In genomic region chr17:29677139-29677834, GRCh38 we compare ENCODE assay signal across 12 cellular contexts. TPM values are rescaled to one million over a fixed set of nuclear protein-coding genes. Genes with fewer than 3 reads are reported as not detected.
DNase-seq lines count a peak whose midpoint lies in the region; ATAC-seq and TF ChIP-seq lines count a peak whose summit lies in the region.
"Had no signal": no experiment of that assay in that cellular context is flagged by ENCODE, and none has a peak within 500 bp of the region (broad histone marks: within the 10 kb centered on the region; RNA-seq: fewer than 3 reads in every experiment).

No MANE protein-coding gene starts in this region.

- H3K9me3 ChIP-seq in CD4-positive, alpha-beta T cell (ENCODE audit: control insufficient read depth, low read length): no peaks in the 10 kb centered on the region
- H3K9me3 ChIP-seq in endodermal cell (ENCODE audit: control insufficient read depth, low read length) (no peaks in the 10 kb centered on the region), WERI-Rb-1 (ENCODE audit: severe bottlenecking) (no peaks in the 10 kb centered on the region)

- intact Hi-C loops in CD4-positive, alpha-beta T cell (cut with DNase I, micrococcal nuclease): no loop called here
- intact Hi-C loops in Right ventricle myocardium superior (cut with DNase I): no loop called here

- H3K4me3 Mint-ChIP-seq in CD4-positive, alpha-beta T cell: no peak overlapping the region
- no peak overlapping the region for H3K4me3 Mint-ChIP-seq in endodermal cell

- CTCF ChIA-PET in CD4-positive, alpha-beta T cell (lab: Charles Lee): interaction anchor here (0.6 kb wide), 2 partner anchors 173 to 1162 kb away, joined by 3 read pairs; no protein-coding TSS in a partner anchor

- POLR2A ChIA-PET in CD4-positive, alpha-beta T cell (lab: Charles Lee): interaction anchor here (0.6 to 2.0 kb wide), 3 partner anchors 45 to 84 kb away, joined by 3 to 9 read pairs (median 3); no protein-coding TSS in a partner anchor

- H3K4me1 Mint-ChIP-seq in CD4-positive, alpha-beta T cell (ENCODE audit: low read depth): peaks cover 36% of the 10 kb centered on the region
- no peaks in the 10 kb centered on the region for H3K4me1 Mint-ChIP-seq in endodermal cell

- ATAC-seq in CD4-positive, alpha-beta T cell (ENCODE audit: poor library complexity): no peak
- ATAC-seq in Right ventricle myocardium superior (ENCODE audit: poor library complexity) (peak; percentile 90), GM19395 (IDR thresholded peaks at IDR 0.05; ENCODE audit: unreplicated experiment) (no peak), GM18511 (IDR thresholded peaks at IDR 0.05; ENCODE audit: unreplicated experiment) (no peak)
- ATAC-seq: HCT116 had no signal

- H3K4me1 ChIP-seq in endodermal cell (ENCODE audit: control insufficient read depth, insufficient read depth, low read length): no peaks in the 10 kb centered on the region

- H3K4me3 ChIP-seq in skeletal muscle cell (ENCODE audit: low read depth, low read length) (no peak overlapping the region), endodermal cell (ENCODE audit: low read length) (no peak overlapping the region), WERI-Rb-1 (ENCODE audit: low read depth, low read length) (no peak overlapping the region)

- H3K36me3 ChIP-seq in endodermal cell (ENCODE audit: control insufficient read depth, insufficient read depth, low read length): no peaks in the 10 kb centered on the region
- no peaks in the 10 kb centered on the region; the same call in none of the 2 replicates for H3K36me3 ChIP-seq in WERI-Rb-1

- no peaks in the 10 kb centered on the region for H3K27me3 ChIP-seq in CD4-positive, alpha-beta T cell (ENCODE audit: control insufficient read depth, insufficient read depth, low read length)
- H3K27me3 ChIP-seq in endodermal cell (ENCODE audit: control insufficient read depth, insufficient read depth, low read length, poor library complexity, severe bottlenecking) (no peaks in the 10 kb centered on the region), WERI-Rb-1 (ENCODE audit: insufficient read depth, low read depth, severe bottlenecking) (no peaks in the 10 kb centered on the region)

- H3K9me3 Mint-ChIP-seq in CD4-positive, alpha-beta T cell: no peaks in the 10 kb centered on the region
- no peaks in the 10 kb centered on the region for H3K9me3 Mint-ChIP-seq in endodermal cell

- 88 to 94% methylated on average over 2 to 3 of the region's 3 CpGs for WGBS in endodermal cell (ENCODE audit: insufficient coverage in 1 of 2, insufficient read length in 1 of 2), 2 experiments

- peak overlapping the region; percentile 72 for H3K27ac Mint-ChIP-seq in CD4-positive, alpha-beta T cell
- no peak overlapping the region for H3K27ac Mint-ChIP-seq in endodermal cell

- DNase-seq in CD4-positive, alpha-beta T cell: no peak
- DNase-seq in NCI-H2171 treated with DMSO at 0.1 percent for 48 hours (lab: John Stamatoyannopoulos, UW) (peak; percentile 74), Right ventricle myocardium superior (peak; percentile 61), skeletal muscle cell (ENCODE audit: low read depth) (peak; percentile 95), endodermal cell (no peak), WERI-Rb-1 (no peak)
- DNase-seq: activated CD4-positive, alpha-beta T cell treated with anti-CD3 and anti-CD28 coated beads for 1 hour; NCI-H2029; posterior cingulate gyrus had no signal

- H3K27me3 Mint-ChIP-seq in CD4-positive, alpha-beta T cell: no peaks in the 10 kb centered on the region
- no peaks in the 10 kb centered on the region for H3K27me3 Mint-ChIP-seq in endodermal cell (ENCODE audit: insufficient read depth)

- H3K9ac ChIP-seq in endodermal cell (ENCODE audit: extremely low read depth, low read length, poor library complexity, severe bottlenecking): no peak overlapping the region

- TF ChIP-seq CTCF in CD4-positive, alpha-beta T cell (IDR thresholded peaks at IDR 0.05): no peak
- no peak for TF ChIP-seq CTCF in endodermal cell (conservative IDR thresholded peaks at IDR 0.05)
- no peak for TF ChIP-seq CTCF in WERI-Rb-1 (IDR thresholded peaks at IDR 0.05; ENCODE audit: low read depth, low read length)

- H3K36me3 Mint-ChIP-seq in CD4-positive, alpha-beta T cell (ENCODE audit: low read depth): peaks cover 79% of the 10 kb centered on the region
- H3K36me3 Mint-ChIP-seq in endodermal cell (ENCODE audit: low read depth): no peaks in the 10 kb centered on the region

- H3K27ac ChIP-seq in CD4-positive, alpha-beta T cell (ENCODE audit: low read depth, low read length): no peak overlapping the region
- no peak overlapping the region for H3K27ac ChIP-seq in endodermal cell (ENCODE audit: low read depth, low read length)
- H3K27ac ChIP-seq in WERI-Rb-1: no peak overlapping the region

RNA-seq across cellular contexts. Expression of gene CORO6, which starts 54.6 kb away (rescaled TPM):
- total RNA-seq in CD4-positive, alpha-beta T cell: 1 to 10 TPM; 2.8 to 3.3 TPM
- total RNA-seq in Right ventricle myocardium superior (83.6 TPM), endodermal cell (under 1 TPM; 0.86 to 1.00 TPM)
- 6.2 TPM for polyA plus RNA-seq in endodermal cell (2013, experiment 1 of 2)
- polyA plus RNA-seq in endodermal cell (2013, experiment 2 of 2): 5.3 TPM

Comparison
In these comparisons a context has a peak if more than half of its experiments do, and no peak if none do; other contexts are left out.
1. DNase-seq: peak in NCI-H2171 treated with DMSO at 0.1 percent for 48 hours (single experiment), Right ventricle myocardium superior (single experiment) and skeletal muscle cell (single experiment); none in CD4-positive, alpha-beta T cell (0 of 10), endodermal cell (single experiment) and WERI-Rb-1 (single experiment).
2. RNA of gene CORO6, which starts 54.6 kb away (total RNA-seq): 83.6 TPM in Right ventricle myocardium superior (single experiment); 2.8 to 3.3 TPM in CD4-positive, alpha-beta T cell and 0.86 to 1.00 TPM in endodermal cell; every median in the first group is over 10 times any median in the second.